9 cellular contexts compared by ENCODE assay signal in the genomic region with DNA sequence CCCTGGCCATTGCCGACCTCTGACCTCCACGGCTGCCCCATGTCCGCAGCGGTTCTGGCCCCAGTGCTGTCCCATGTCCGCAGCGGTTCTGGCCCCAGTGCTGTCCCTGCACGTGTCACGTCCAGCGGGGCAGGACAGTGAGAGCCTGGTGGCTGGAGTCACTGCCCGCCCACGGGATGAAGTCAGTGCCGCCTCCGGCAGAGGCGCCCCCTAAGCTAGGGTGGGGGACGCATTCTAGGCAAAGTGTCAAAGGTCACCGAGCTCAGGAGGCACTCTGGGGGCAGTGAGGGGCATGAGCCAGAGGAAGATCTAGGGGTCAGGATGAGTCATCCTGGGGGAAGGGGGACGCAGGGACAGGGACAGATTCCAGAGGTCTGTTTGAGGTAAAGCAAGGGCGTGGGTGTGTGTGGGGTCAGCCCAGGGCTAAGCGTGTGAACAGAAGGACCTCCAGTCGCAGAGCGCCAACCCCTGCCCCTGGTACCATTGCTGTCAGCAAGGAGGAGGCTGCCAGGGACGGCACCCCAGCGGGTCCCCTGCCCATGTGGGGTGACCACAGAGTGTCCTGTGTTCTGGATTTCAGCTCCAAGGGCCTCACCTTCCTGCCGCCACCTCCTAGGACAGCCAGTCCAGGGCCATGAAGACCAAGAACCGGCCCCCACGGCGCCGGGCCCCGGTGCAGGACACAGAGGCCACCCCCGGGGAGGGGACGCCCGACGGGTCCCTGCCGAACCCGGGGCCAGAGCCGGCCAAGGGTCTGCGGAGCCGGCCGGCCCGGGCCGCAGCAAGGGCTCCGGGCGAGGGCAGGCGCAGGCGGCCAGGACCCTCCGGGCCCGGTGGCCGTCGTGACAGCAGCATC. TPM values are rescaled to one million over a fixed set of nuclear protein-coding genes. Genes with fewer than 3 reads are reported as not detected.
DNase-seq lines count a peak whose midpoint lies in the region; ATAC-seq and TF ChIP-seq lines count a peak whose summit lies in the region.
"Had no signal": no experiment of that assay in that cellular context is flagged by ENCODE, and none has a peak within 500 bp of the region (broad histone marks: within the 10 kb centered on the region; RNA-seq: fewer than 3 reads in every experiment).

No MANE protein-coding gene starts in this region.

- no peaks in the 10 kb centered on the region for H3K9me3 ChIP-seq in WERI-Rb-1 (ENCODE audit: severe bottlenecking)
- H3K9me3 ChIP-seq in left ventricle myocardium inferior (replicated peaks): no peaks in the 10 kb centered on the region
- H3K9me3 ChIP-seq: ascending aorta had no signal

- peaks cover 8% of the 10 kb centered on the region for H3K4me1 ChIP-seq in left ventricle myocardium inferior
- H3K4me1 ChIP-seq: ascending aorta had no signal

- H3K36me3 ChIP-seq in WERI-Rb-1 (peaks cover 10% of the 10 kb centered on the region), left ventricle myocardium inferior (peaks cover 22% of the 10 kb centered on the region)

- intact Hi-C loops in left ventricle myocardium inferior (cut with micrococcal nuclease): no loop called here

- peak overlapping the region; percentile 27 for H3K4me3 Mint-ChIP-seq in stimulated activated effector memory CD8-positive, alpha-beta T cell treated with anti-CD3 and anti-CD28 coated beads, Interleukin-12 subunit alpha, Interleukin-12 subunit beta, amount 100 ng/mL, for 72 hours

- no peak overlapping the region for H3K27ac Mint-ChIP-seq in stimulated activated effector memory CD8-positive, alpha-beta T cell treated with anti-CD3 and anti-CD28 coated beads, Interleukin-12 subunit alpha, Interleukin-12 subunit beta, amount 100 ng/mL, for 72 hours

- H3K27me3 ChIP-seq in WERI-Rb-1 (ENCODE audit: insufficient read depth, low read depth, severe bottlenecking): no peaks in the 10 kb centered on the region
- H3K27me3 ChIP-seq in left ventricle myocardium inferior (ENCODE audit: low read depth): peaks cover 14% of the 10 kb centered on the region
- H3K27me3 ChIP-seq: ascending aorta had no signal

- peak; percentile 70 for DNase-seq in DMS53 (lab: John Stamatoyannopoulos, UW)
- DNase-seq in DMS53 treated with DMSO at 0.1 percent for 48 hours (lab: John Stamatoyannopoulos, UW; ENCODE audit: unreplicated experiment): no peak
- DNase-seq in WERI-Rb-1: no peak
- DNase-seq in left ventricle myocardium inferior: no peak
- DNase-seq in stimulated activated effector memory CD8-positive, alpha-beta T cell treated with anti-CD3 and anti-CD28 coated beads, Interleukin-12 subunit alpha, Interleukin-12 subunit beta, amount 100 ng/mL, for 72 hours (ENCODE audit: low spot score in 2 of 2): no peak
- no peak for DNase-seq in stimulated activated CD4-positive, alpha-beta T cell treated with anti-CD3 and anti-CD28 coated beads, Interleukin-4, amount 100 ng/mL, for 24 hours

- TF ChIP-seq CTCF in WERI-Rb-1 (IDR thresholded peaks at IDR 0.05; ENCODE audit: low read depth, low read length) (no peak), left ventricle myocardium inferior (IDR thresholded peaks at IDR 0.05; ENCODE audit: borderline replicate concordance) (no peak)

- H3K36me3 Mint-ChIP-seq in stimulated activated effector memory CD8-positive, alpha-beta T cell treated with anti-CD3 and anti-CD28 coated beads, Interleukin-12 subunit alpha, Interleukin-12 subunit beta, amount 100 ng/mL, for 72 hours: peaks cover 18% of the 10 kb centered on the region

- no peaks in the 10 kb centered on the region for H3K9me3 Mint-ChIP-seq in stimulated activated effector memory CD8-positive, alpha-beta T cell treated with anti-CD3 and anti-CD28 coated beads, Interleukin-12 subunit alpha, Interleukin-12 subunit beta, amount 100 ng/mL, for 72 hours

- ATAC-seq in stimulated activated effector memory CD8-positive, alpha-beta T cell treated with anti-CD3 and anti-CD28 coated beads, Interleukin-12 subunit alpha, Interleukin-12 subunit beta, amount 100 ng/mL, for 72 hours: peak; percentile 4
- no peak for ATAC-seq in HG03521 (IDR thresholded peaks at IDR 0.05; ENCODE audit: unreplicated experiment)
- no peak for ATAC-seq in GM21737 (IDR thresholded peaks at IDR 0.05; ENCODE audit: unreplicated experiment)

- peaks cover 5% of the 10 kb centered on the region for H3K4me1 Mint-ChIP-seq in stimulated activated effector memory CD8-positive, alpha-beta T cell treated with anti-CD3 and anti-CD28 coated beads, Interleukin-12 subunit alpha, Interleukin-12 subunit beta, amount 100 ng/mL, for 72 hours

- H3K27ac ChIP-seq in WERI-Rb-1 (no peak overlapping the region), left ventricle myocardium inferior (replicated peaks) (no peak overlapping the region)
- H3K27ac ChIP-seq: ascending aorta had no signal

- peak overlapping the region; percentile 42 for H3K4me3 ChIP-seq in WERI-Rb-1 (ENCODE audit: low read depth, low read length)
- peak overlapping the region; percentile 50 for H3K4me3 ChIP-seq in left ventricle myocardium inferior

RNA-seq across cellular contexts. Expression of a gene that starts 0.7 kb away (rescaled TPM):
- total RNA-seq in left ventricle myocardium inferior: not detected
- total RNA-seq: ascending aorta had no signal

RNA-seq across cellular contexts. Expression of a gene that starts 40.1 kb away (rescaled TPM):
- 17.3 TPM for total RNA-seq in left ventricle myocardium inferior
